21 cellular contexts compared by ENCODE assay signal in genomic region chr19:28934626-28935025, GRCh38.
A peak's percentile ranks its signal among the peaks of the same experiment; 100 is the strongest.
DNase-seq lines count a peak whose midpoint lies in the region; ATAC-seq and TF ChIP-seq lines count a peak whose summit lies in the region.
"Had no signal": no experiment of that assay in that cellular context is flagged by ENCODE, and none has a peak within 500 bp of the region (broad histone marks: within the 10 kb centered on the region; RNA-seq: fewer than 3 reads in every experiment).

No MANE protein-coding gene starts in this region.

- H3K36me3 ChIP-seq in osteoblast (ENCODE audit: insufficient read depth, low read length) (no peaks in the 10 kb centered on the region), trophoblast cell (ENCODE audit: control insufficient read depth in 1 of 2, insufficient read depth in 2 of 2, low read length in 2 of 2) (no peaks in the 10 kb centered on the region)

- H3K4me1 ChIP-seq in osteoblast (ENCODE audit: insufficient read depth, low read length) (no peaks in the 10 kb centered on the region), trophoblast cell (ENCODE audit: control insufficient read depth in 1 of 2, insufficient read depth in 2 of 2, low read length in 2 of 2) (no peaks in the 10 kb centered on the region)

- H4K8ac ChIP-seq in trophoblast cell (ENCODE audit: low read depth, low read length) = no peak overlapping the region

- H3K9me3 Mint-ChIP-seq in glutamatergic neuron (ENCODE audit: unreplicated experiment) = peaks cover 6% of the 10 kb centered on the region

- no peak overlapping the region for H3K27ac Mint-ChIP-seq in glutamatergic neuron (ENCODE audit: unreplicated experiment)
- H3K27ac Mint-ChIP-seq: CD4-positive, alpha-beta T cell had no signal

- no peak overlapping the region for H3K23ac ChIP-seq in trophoblast cell (ENCODE audit: low read length)

- H3K27me3 ChIP-seq in osteoblast (ENCODE audit: insufficient read depth, low read length) (no peaks in the 10 kb centered on the region), trophoblast cell (ENCODE audit: insufficient read depth, low read length) (no peaks in the 10 kb centered on the region)

- H3K4me3 ChIP-seq in choroid plexus epithelial cell (ENCODE audit: low read depth, low read length) (no peak overlapping the region), osteoblast (ENCODE audit: insufficient read depth, low read length) (no peak overlapping the region), trophoblast cell (ENCODE audit: low read depth, low read length) (no peak overlapping the region)

- no peak overlapping the region for H2BK120ac ChIP-seq in trophoblast cell (ENCODE audit: insufficient read depth, low read length, poor library complexity)

- H4K20me1 ChIP-seq in osteoblast (ENCODE audit: insufficient read depth, low read length) = no peaks in the 10 kb centered on the region

- H2AFZ ChIP-seq in osteoblast (ENCODE audit: low read length) (no peak overlapping the region), trophoblast cell (ENCODE audit: insufficient read depth, low read length, poor library complexity) (no peak overlapping the region)

- H3K9me3 ChIP-seq in osteoblast (ENCODE audit: low read depth, low read length) (no peaks in the 10 kb centered on the region), trophoblast cell (ENCODE audit: insufficient read depth, low read depth, low read length) (peaks cover 2% of the 10 kb centered on the region)
- H3K9me3 ChIP-seq: SK-N-SH had no signal

- H3K79me1 ChIP-seq in trophoblast cell (ENCODE audit: low read length) = no peaks in the 10 kb centered on the region

- no peak for ATAC-seq in HG02642 (IDR thresholded peaks at IDR 0.05; ENCODE audit: poor library complexity, unreplicated experiment)
- no peak for ATAC-seq in GM21619 (IDR thresholded peaks at IDR 0.05; ENCODE audit: unreplicated experiment)
- ATAC-seq: HCT116, HepG2 had no signal

- peaks cover 20% of the 10 kb centered on the region for H3K36me3 Mint-ChIP-seq in glutamatergic neuron (ENCODE audit: unreplicated experiment)

- no peak overlapping the region for H3K4me3 Mint-ChIP-seq in glutamatergic neuron (ENCODE audit: unreplicated experiment)
- H3K4me3 Mint-ChIP-seq: CD4-positive, alpha-beta T cell had no signal

- H3K18ac ChIP-seq in trophoblast cell (ENCODE audit: low read length) = no peak overlapping the region

- DNase-seq in EH (ENCODE audit: low read depth) (peak; percentile 80), HS-27A (ENCODE audit: low read depth) (peak; percentile 40), choroid plexus epithelial cell (ENCODE audit: low read depth) (peak; percentile 10), osteoblast (ENCODE audit: insufficient read length, low spot score, missing footprints) (peak; percentile 49), glutamatergic neuron (no peak), trophoblast cell (no peak)
- DNase-seq: ACHN; CD4-positive, alpha-beta T cell; DMS53; NCI-H1417 treated with DMSO at 0.1 percent for 48 hours; NCI-H187 treated with DMSO at 0.1 percent for 48 hours; NCI-H2227 treated with DMSO at 0.1 percent for 48 hours; NCI-H524 treated with DMSO at 0.1 percent for 48 hours; RPMI8226; SHP77 treated with DMSO at 0.1 percent for 48 hours; SK-N-SH had no signal

- H3K9ac ChIP-seq in trophoblast cell (ENCODE audit: low read length) = no peak overlapping the region
- H3K9ac ChIP-seq: KMS-11, SK-N-SH had no signal

- H3K27ac ChIP-seq in osteoblast (ENCODE audit: low read depth, low read length) (no peak overlapping the region), trophoblast cell (ENCODE audit: low read depth, low read length) (no peak overlapping the region)
- H3K27ac ChIP-seq: KMS-11 had no signal

- no peaks in the 10 kb centered on the region for H3K27me3 Mint-ChIP-seq in glutamatergic neuron (ENCODE audit: unreplicated experiment)
- H3K27me3 Mint-ChIP-seq: CD4-positive, alpha-beta T cell had no signal

- no peak overlapping the region for H3K14ac ChIP-seq in trophoblast cell (ENCODE audit: low read length)

- no peak overlapping the region for H4K91ac ChIP-seq in trophoblast cell (ENCODE audit: low read depth, low read length)

- no peak overlapping the region for H2BK12ac ChIP-seq in trophoblast cell (ENCODE audit: low read length)

- H2BK5ac ChIP-seq in trophoblast cell (ENCODE audit: low read depth, low read length, poor library complexity) = no peak overlapping the region

- H3K4me2 ChIP-seq in osteoblast (ENCODE audit: insufficient read depth, low read length) = no peak overlapping the region
- no peak overlapping the region for H3K4me2 ChIP-seq in trophoblast cell (ENCODE audit: low read length)
- H3K4me2 ChIP-seq: KMS-11, SK-N-SH had no signal

- H4K12ac ChIP-seq in trophoblast cell (ENCODE audit: low read depth, low read length) = no peak overlapping the region

- H3K4ac ChIP-seq in trophoblast cell (ENCODE audit: low read depth, low read length) = no peak overlapping the region

- H2AK5ac ChIP-seq in trophoblast cell (ENCODE audit: low read length) = no peak overlapping the region

- H3K79me2 ChIP-seq in osteoblast (ENCODE audit: insufficient read depth, low read length) = no peaks in the 10 kb centered on the region
- H3K79me2 ChIP-seq in trophoblast cell (ENCODE audit: control insufficient read depth, insufficient read depth, low read length, poor library complexity) = no peaks in the 10 kb centered on the region

- TF ChIP-seq CTCF in choroid plexus epithelial cell (conservative IDR thresholded peaks at IDR 0.05; ENCODE audit: low read depth, low read length) (no peak), osteoblast (IDR thresholded peaks at IDR 0.05; ENCODE audit: extremely low read depth, low read depth, low read length) (no peak), glutamatergic neuron (IDR thresholded peaks at IDR 0.05; ENCODE audit: partially characterized antibody, unreplicated experiment) (no peak)

- peaks cover 2% of the 10 kb centered on the region for H3K4me1 Mint-ChIP-seq in glutamatergic neuron (ENCODE audit: low read depth, unreplicated experiment)

Comparison
In these comparisons a context has a peak if more than half of its experiments do, and no peak if none do; other contexts are left out.
1. DNase-seq: peak in EH (single experiment), HS-27A (single experiment), choroid plexus epithelial cell (single experiment) and osteoblast (single experiment); none in glutamatergic neuron (single experiment) and trophoblast cell (0 of 2).